Comparison of ENCODE assay signal across 31 cellular contexts in the genomic region with DNA sequence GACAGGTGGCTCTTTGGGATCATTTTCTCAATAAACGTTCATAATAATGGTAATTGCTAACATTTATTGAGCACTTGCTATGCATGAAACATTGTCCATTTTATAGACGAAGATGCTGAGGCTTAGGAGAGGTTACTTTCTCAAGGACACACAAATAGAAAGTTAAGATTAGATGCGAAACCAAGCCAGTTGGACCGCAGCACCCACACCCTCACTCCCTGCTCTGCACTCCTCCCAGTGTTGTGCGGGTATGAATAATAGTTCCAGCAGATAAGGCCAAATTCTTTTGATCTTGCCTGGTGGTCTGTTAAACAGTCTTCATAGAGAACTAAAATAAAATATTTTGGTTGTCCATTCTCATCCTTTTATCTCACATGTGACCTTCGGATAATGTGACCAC.
"Had no signal": no experiment of that assay in that cellular context is flagged by ENCODE, and none has a peak within 500 bp of the region (broad histone marks: within the 10 kb centered on the region; RNA-seq: fewer than 3 reads in every experiment).

No MANE protein-coding gene starts in this region.

- H3K4me1 ChIP-seq: adrenal gland, ascending aorta, body of pancreas, breast epithelium had no signal

- H3K27ac ChIP-seq: adrenal gland, ascending aorta, body of pancreas, brain microvascular endothelial cell, breast epithelium, cardiac muscle cell had no signal

- H3K36me3 ChIP-seq: adrenal gland, ascending aorta, brain microvascular endothelial cell, breast epithelium, cardiac muscle cell had no signal

- H3K4me3 ChIP-seq: adrenal gland, ascending aorta, body of pancreas, breast epithelium, cardiac muscle cell had no signal

- DNase-seq: activated effector memory CD4-positive, alpha-beta T cell treated with anti-CD3 and anti-CD28 coated beads, Interleukin-2, amount 50 U/mL, for 16 hours; activated effector memory CD4-positive, alpha-beta T cell treated with Interleukin-2 at 50 U/mL for 16 hours; activated gamma-delta T cell; activated gamma-delta T cell treated with Interleukin-2 at 50 U/mL for 16 hours; activated naive CD4-positive, alpha-beta T cell; activated naive CD4-positive, alpha-beta T cell treated with anti-CD3 and anti-CD28 coated beads for 36 hours; activated naive CD4-positive, alpha-beta T cell treated with anti-CD3 and anti-CD28 coated beads, Interleukin-2, amount 10 ng/mL, durations not matched to agents 7 days and 5 days; activated naive CD4-positive, alpha-beta T cell treated with anti-CD3 and anti-CD28 coated beads, Interleukin-2, amount 50 U/mL, for 16 hours; activated naive CD4-positive, alpha-beta T cell treated with Interleukin-2 at 50 U/mL for 16 hours; activated naive CD8-positive, alpha-beta T cell treated with anti-CD3 and anti-CD28 coated beads for 36 hours; activated naive CD8-positive, alpha-beta T cell treated with anti-CD3 and anti-CD28 coated beads, Interleukin-2, amount 10 ng/mL, durations not matched to agents 7 days and 5 days; activated naive CD8-positive, alpha-beta T cell treated with anti-CD3 and anti-CD28 coated beads, Interleukin-2, amount 50 U/mL, for 24 hours; activated T-cell treated with anti-CD3 and anti-CD28 coated beads, Interleukin-2, amount 50 U/mL, for 24 hours; activated T-cell treated with anti-CD3 and anti-CD28 coated beads, Interleukin-2, amount 50 U/mL, for 4 hours; activated T-cell treated with anti-CD3 and anti-CD28 coated beads, Interleukin-2, amount 50 U/mL, for 48 hours; activated T-cell treated with anti-CD3 and anti-CD28 coated beads, Interleukin-2, amount 50 U/mL, for 72 hours; adrenal gland; amniotic stem cell; amygdala; anterior cingulate cortex; aorta; body of pancreas; brain microvascular endothelial cell; caudate nucleus; central memory CD4-positive, alpha-beta T cell; cerebellar nuclear complex had no signal

- ATAC-seq: activated naive CD4-positive, alpha-beta T cell treated with anti-CD3 and anti-CD28 coated beads, Interleukin-2, amount 50 U/mL, for 72 hours; activated naive CD8-positive, alpha-beta T cell treated with anti-CD3 and anti-CD28 coated beads, Interleukin-2, amount 50 U/mL, for 24 hours; activated T-cell treated with anti-CD3 and anti-CD28 coated beads, Interleukin-2, amount 50 U/mL, for 4 hours; activated T-cell treated with anti-CD3 and anti-CD28 coated beads, Interleukin-2, amount 50 U/mL, for 72 hours; activated T-helper 17 cell treated with anti-CD3 and anti-CD28 coated beads, Interleukin-2, amount 50 U/mL, for 72 hours; body of pancreas had no signal

- H3K9me3 ChIP-seq: adrenal gland, ascending aorta, body of pancreas, breast epithelium had no signal

- H3K27me3 ChIP-seq: adrenal gland, ascending aorta, body of pancreas, brain microvascular endothelial cell, breast epithelium, cardiac muscle cell had no signal
